22 cellular contexts compared by ENCODE assay signal in genomic region chr2:27839022-27839618, GRCh38. TPM values are rescaled to one million over a fixed set of nuclear protein-coding genes. Genes with fewer than 3 reads are reported as not detected.
A peak's percentile ranks its signal among the peaks of the same experiment; 100 is the strongest.
DNase-seq lines count a peak whose midpoint lies in the region; ATAC-seq, FAIRE-seq and TF ChIP-seq lines count a peak whose summit lies in the region.
"Had no signal": no experiment of that assay in that cellular context is flagged by ENCODE, and none has a peak within 500 bp of the region (broad histone marks: within the 10 kb centered on the region; RNA-seq: fewer than 3 reads in every experiment).

No MANE protein-coding gene starts in this region.

- FAIRE-seq in frontal cortex (lab: Jason Lieb, UNC) = no peak
- FAIRE-seq: A549, G401.6, GM12892, GM19239, H1 had no signal

- DNase-seq in NCI-H146 (lab: John Stamatoyannopoulos, UW) = peak; percentile 25
- DNase-seq in NCI-H146 treated with DMSO at 0.1 percent for 48 hours (lab: John Stamatoyannopoulos, UW; ENCODE audit: unreplicated experiment) = no peak
- peak; percentile 5 for DNase-seq in SK-N-DZ (ENCODE audit: low spot score)
- no peak for DNase-seq in nephron progenitor cell
- no peak for DNase-seq in frontal cortex (ENCODE audit: low spot score in 2 of 2)
- DNase-seq: 8988T; ACHN; AML-193; C1 segment of cervical spinal cord; CD4-positive, alpha-beta memory T cell; COR-L47; DMS153; DND-41; GM23248; H7; HCEC 1CT had no signal

- H3K36me3 Mint-ChIP-seq in nephron progenitor cell (ENCODE audit: low read depth) = peaks cover 10% of the 10 kb centered on the region

- no peak overlapping the region for H3K4me3 Mint-ChIP-seq in nephron progenitor cell
- H3K4me3 Mint-ChIP-seq: CD4-positive, alpha-beta memory T cell had no signal

- H3K4me1 Mint-ChIP-seq in nephron progenitor cell = no peaks in the 10 kb centered on the region
- H3K4me1 Mint-ChIP-seq: CD4-positive, alpha-beta memory T cell had no signal

- H3K9me3 Mint-ChIP-seq in nephron progenitor cell = peaks cover 10% of the 10 kb centered on the region
- H3K9me3 Mint-ChIP-seq: CD4-positive, alpha-beta memory T cell had no signal

- ATAC-seq in HG02970 (IDR thresholded peaks at IDR 0.05; ENCODE audit: low FRiP score, unreplicated experiment) = no peak
- ATAC-seq: A549 had no signal

- H3K27ac Mint-ChIP-seq in nephron progenitor cell = peak overlapping the region; percentile 48

- TF ChIP-seq CTCF in nephron progenitor cell (IDR thresholded peaks at IDR 0.05) = no peak

- H3K27me3 Mint-ChIP-seq in nephron progenitor cell (ENCODE audit: low read depth, poor library complexity) = peaks cover 2% of the 10 kb centered on the region
- H3K27me3 Mint-ChIP-seq: CD4-positive, alpha-beta memory T cell had no signal

RNA-seq across cellular contexts. Expression of gene RBKS, which starts 51.1 kb away (rescaled TPM):
- 1.5 and 3.1 TPM in 2 replicates for polyA plus RNA-seq in SK-N-DZ (2014; cell fraction: cytosol; rRNA removed)
- 0.12 and 0.82 TPM in 2 replicates for polyA plus RNA-seq in SK-N-DZ (2014; cell fraction: nucleus; rRNA removed)
- total RNA-seq in frontal cortex = 3.7 TPM

RNA-seq across cellular contexts. Expression of gene BABAM2, which starts 51.4 kb away (rescaled TPM):
- polyA plus RNA-seq in SK-N-DZ (2014; cell fraction: cytosol; rRNA removed) = 19.3 and 25.0 TPM in 2 replicates
- polyA plus RNA-seq in SK-N-DZ (2014; cell fraction: nucleus; rRNA removed) = 7.1 and 9.3 TPM in 2 replicates
- 14.7 TPM for total RNA-seq in frontal cortex

Comparison
In these comparisons a context has a peak if more than half of its experiments do, and no peak if none do; other contexts are left out.
1. DNase-seq: peak in NCI-H146 (single experiment) and SK-N-DZ (single experiment); none in NCI-H146 treated with DMSO at 0.1 percent for 48 hours (single experiment), nephron progenitor cell (single experiment) and frontal cortex (0 of 2).